30 cellular contexts compared by ENCODE assay signal in the genomic region with DNA sequence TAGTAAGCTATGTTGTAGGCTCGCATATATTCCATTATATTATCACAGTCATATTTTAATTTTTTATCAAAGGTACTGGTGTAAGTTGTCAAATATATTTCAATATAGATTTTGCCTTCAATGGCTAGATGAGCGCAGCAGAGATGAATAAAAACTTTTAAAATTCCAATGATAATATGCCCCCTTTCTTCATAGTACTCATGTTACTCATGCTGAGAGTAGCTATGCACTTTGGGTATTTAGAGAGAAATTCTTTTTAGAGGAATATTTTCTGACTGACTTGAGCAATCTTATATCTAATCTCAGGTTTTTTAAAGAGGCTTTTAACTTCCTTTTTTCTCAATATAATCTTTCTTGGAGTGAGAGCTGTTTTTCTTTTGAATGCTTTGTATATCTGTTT.
"Had no signal": no experiment of that assay in that cellular context is flagged by ENCODE, and none has a peak within 500 bp of the region (broad histone marks: within the 10 kb centered on the region; RNA-seq: fewer than 3 reads in every experiment).

No MANE protein-coding gene starts in this region.

- H3K9me3 ChIP-seq: gastroesophageal sphincter, psoas muscle, suprapubic skin, tibial artery, upper lobe of right lung had no signal

- DNase-seq: activated CD4-positive, alpha-beta memory T cell treated with anti-CD3 and anti-CD28 coated beads for 36 hours; activated CD4-positive, alpha-beta T cell treated with anti-CD3 and anti-CD28 coated beads for 48 hours; activated CD8-positive, alpha-beta memory T cell treated with anti-CD3 and anti-CD28 coated beads, Interleukin-2, amount 50 U/mL, for 4 hours; activated gamma-delta T cell; activated naive CD4-positive, alpha-beta T cell treated with anti-CD3 and anti-CD28 coated beads, Interleukin-2, amount 10 ng/mL, durations not matched to agents 7 days and 5 days; activated naive CD8-positive, alpha-beta T cell treated with anti-CD3 and anti-CD28 coated beads, Interleukin-2, amount 10 ng/mL, durations not matched to agents 7 days and 5 days; activated T-cell treated with anti-CD3 and anti-CD28 coated beads, Interleukin-2, amount 50 U/mL, for 24 hours; amygdala; dorsolateral prefrontal cortex; effector memory CD8-positive, alpha-beta T cell; head of caudate nucleus; hippocampal formation; kidney; left colon; naive thymus-derived CD8-positive, alpha-beta T cell; nucleus accumbens; psoas muscle; sigmoid colon; stimulated activated CD4-positive, alpha-beta T cell treated with anti-CD3 and anti-CD28 coated beads, Interleukin-15, amount 100 ng/mL, for 24 hours; stimulated activated CD4-positive, alpha-beta T cell treated with anti-CD3 and anti-CD28 coated beads, Interleukin-2, amount 100 ng/mL, for 24 hours; stimulated activated naive B cell treated with anti-CD40 and anti-IgM and Interleukin-4, amounts not matched to agents 10 μg/mL and 1 μg/mL and 100 μg/mL, for 72 hours; T-helper 1 cell; tibial artery; upper lobe of right lung; WERI-Rb-1 had no signal

- H3K27ac ChIP-seq: coronary artery, dorsolateral prefrontal cortex, gastroesophageal sphincter, parathyroid adenoma, psoas muscle, sigmoid colon, suprapubic skin, tibial artery, upper lobe of right lung, WERI-Rb-1 had no signal

- H3K4me1 ChIP-seq: psoas muscle, suprapubic skin, upper lobe of right lung had no signal

- H3K4me3 ChIP-seq: coronary artery, dorsolateral prefrontal cortex, gastroesophageal sphincter, psoas muscle, sigmoid colon, suprapubic skin, tibial artery, upper lobe of right lung had no signal

- H3K9ac ChIP-seq: parathyroid adenoma had no signal

- ATAC-seq: activated CD4-positive, CD25-positive, alpha-beta regulatory T cell treated with anti-CD3 and anti-CD28 coated beads, Interleukin-2, amount 50 U/mL, for 24 hours; effector memory CD8-positive, alpha-beta T cell; gastroesophageal sphincter; left colon; naive thymus-derived CD8-positive, alpha-beta T cell; psoas muscle; stimulated activated naive B cell treated with anti-CD40 and anti-IgM and Interleukin-4, amounts not matched to agents 10 μg/mL and 1 μg/mL and 100 μg/mL, for 72 hours; upper lobe of right lung had no signal

- H3K27me3 ChIP-seq: dorsolateral prefrontal cortex, gastroesophageal sphincter, sigmoid colon, suprapubic skin, tibial artery, upper lobe of right lung had no signal
